ENCODE assay signal across 18 cellular contexts in genomic region chr12:3042826-3043225, GRCh38. TPM values are rescaled to one million over a fixed set of nuclear protein-coding genes. Genes with fewer than 3 reads are reported as not detected.
DNase-seq lines count a peak whose midpoint lies in the region; ATAC-seq and TF ChIP-seq lines count a peak whose summit lies in the region.
"Had no signal": no experiment of that assay in that cellular context is flagged by ENCODE, and none has a peak within 500 bp of the region (broad histone marks: within the 10 kb centered on the region; RNA-seq: fewer than 3 reads in every experiment).

No MANE protein-coding gene starts in this region.

- peak overlapping the region; percentile 29 for H3K27ac Mint-ChIP-seq in glutamatergic neuron (ENCODE audit: unreplicated experiment)
- peak overlapping the region; percentile 44 for H3K27ac Mint-ChIP-seq in stimulated activated naive B cell treated with anti-CD40 and anti-IgM and Interleukin-4, amounts not matched to agents 10 μg/mL and 1 μg/mL and 100 μg/mL, for 72 hours
- no peak overlapping the region for H3K27ac Mint-ChIP-seq in activated naive CD8-positive, alpha-beta T cell treated with anti-CD3 and anti-CD28 coated beads, Interleukin-2, amount 50 U/mL, for 24 hours

- ATAC-seq in right cardiac atrium = no peak
- no peak for ATAC-seq in RWPE2 (ENCODE audit: low read depth)
- peak; percentile 31 to 41 for ATAC-seq in stimulated activated naive B cell treated with anti-CD40 and anti-IgM and Interleukin-4, amounts not matched to agents 10 μg/mL and 1 μg/mL and 100 μg/mL, for 72 hours (replicated peaks)
- ATAC-seq in activated naive CD8-positive, alpha-beta T cell treated with anti-CD3 and anti-CD28 coated beads, Interleukin-2, amount 50 U/mL, for 24 hours = no peak
- no peak for ATAC-seq in GM21367 (IDR thresholded peaks at IDR 0.05; ENCODE audit: unreplicated experiment)

- POLR2A ChIA-PET in RWPE1 (lab: Yijun Ruan, JAX; ENCODE audit: low non-redundant PET) = no interaction called here

- H3K27ac ChIP-seq in left ventricle myocardium inferior (replicated peaks) (peak overlapping the region; percentile 48), right cardiac atrium (ENCODE audit: low read length) (no peak overlapping the region), RWPE2 (ENCODE audit: poor library complexity, severe bottlenecking) (no peak overlapping the region), RWPE1 (no peak overlapping the region)
- H3K27ac ChIP-seq: HL-60, Peyer's patch had no signal

- CTCF ChIA-PET in RWPE1 (lab: Yijun Ruan, JAX) = interaction anchor here (0.6 kb wide), 1 partner anchor 236 kb away, joined by 3 read pairs; no protein-coding TSS in a partner anchor

- H3K36me3 Mint-ChIP-seq in glutamatergic neuron (ENCODE audit: unreplicated experiment) = no peaks in the 10 kb centered on the region
- no peaks in the 10 kb centered on the region for H3K36me3 Mint-ChIP-seq in stimulated activated naive B cell treated with anti-CD40 and anti-IgM and Interleukin-4, amounts not matched to agents 10 μg/mL and 1 μg/mL and 100 μg/mL, for 72 hours
- H3K36me3 Mint-ChIP-seq in activated naive CD8-positive, alpha-beta T cell treated with anti-CD3 and anti-CD28 coated beads, Interleukin-2, amount 50 U/mL, for 24 hours (ENCODE audit: low read depth) = no peaks in the 10 kb centered on the region

- intact Hi-C loops in left ventricle myocardium inferior (cut with micrococcal nuclease) (no loop called here), right cardiac atrium (cut with DNase I) (no loop called here)

- H3K4me1 ChIP-seq in left ventricle myocardium inferior (peaks cover 57% of the 10 kb centered on the region), right cardiac atrium (ENCODE audit: control insufficient read depth, insufficient read depth, low read length) (peaks cover 3% of the 10 kb centered on the region), RWPE2 (ENCODE audit: insufficient read depth, poor library complexity, severe bottlenecking) (no peaks in the 10 kb centered on the region)
- H3K4me1 ChIP-seq: HAP-1, Peyer's patch had no signal

- peaks cover 20% of the 10 kb centered on the region for H3K4me1 Mint-ChIP-seq in glutamatergic neuron (ENCODE audit: low read depth, unreplicated experiment)
- peaks cover 21 to 34% of the 10 kb centered on the region in 2 donors for H3K4me1 Mint-ChIP-seq in stimulated activated naive B cell treated with anti-CD40 and anti-IgM and Interleukin-4, amounts not matched to agents 10 μg/mL and 1 μg/mL and 100 μg/mL, for 72 hours
- H3K4me1 Mint-ChIP-seq in activated naive CD8-positive, alpha-beta T cell treated with anti-CD3 and anti-CD28 coated beads, Interleukin-2, amount 50 U/mL, for 24 hours = peaks cover 2% of the 10 kb centered on the region

- H3K36me3 ChIP-seq in left ventricle myocardium inferior (no peaks in the 10 kb centered on the region), RWPE2 (ENCODE audit: low read depth) (peaks cover 8% of the 10 kb centered on the region)
- H3K36me3 ChIP-seq: Peyer's patch had no signal

- H3K27me3 ChIP-seq in left ventricle myocardium inferior (ENCODE audit: low read depth) (no peaks in the 10 kb centered on the region), right cardiac atrium (ENCODE audit: control insufficient read depth, insufficient read depth) (no peaks in the 10 kb centered on the region), RWPE2 (ENCODE audit: insufficient read depth, poor library complexity, severe bottlenecking) (no peaks in the 10 kb centered on the region)
- H3K27me3 ChIP-seq: Peyer's patch had no signal

- TF ChIP-seq CTCF in left ventricle myocardium inferior (IDR thresholded peaks at IDR 0.05; ENCODE audit: borderline replicate concordance) = no peak
- no peak for TF ChIP-seq CTCF in RWPE2 (IDR thresholded peaks at IDR 0.05; ENCODE audit: poor library complexity, severe bottlenecking)
- TF ChIP-seq CTCF in glutamatergic neuron (IDR thresholded peaks at IDR 0.05; ENCODE audit: partially characterized antibody, unreplicated experiment) = no peak
- no peak for TF ChIP-seq CTCF in RWPE1 (conservative IDR thresholded peaks at IDR 0.05; ENCODE audit: low read depth)

- H3K4me3 ChIP-seq in left ventricle myocardium inferior = no peak overlapping the region
- no peak overlapping the region for H3K4me3 ChIP-seq in right cardiac atrium (ENCODE audit: low read length)
- H3K4me3 ChIP-seq in RWPE2 (ENCODE audit: severe bottlenecking) = no peak overlapping the region
- H3K4me3 ChIP-seq: HAP-1, Peyer's patch had no signal

- H3K4me3 Mint-ChIP-seq in glutamatergic neuron (ENCODE audit: unreplicated experiment) = no peak overlapping the region
- peak overlapping the region; percentile 4 to 30 for H3K4me3 Mint-ChIP-seq in stimulated activated naive B cell treated with anti-CD40 and anti-IgM and Interleukin-4, amounts not matched to agents 10 μg/mL and 1 μg/mL and 100 μg/mL, for 72 hours
- no peak overlapping the region for H3K4me3 Mint-ChIP-seq in activated naive CD8-positive, alpha-beta T cell treated with anti-CD3 and anti-CD28 coated beads, Interleukin-2, amount 50 U/mL, for 24 hours

- WGBS in right cardiac atrium = 81% methylated on average over 4 of the region's 4 CpGs

- no peaks in the 10 kb centered on the region for H3K9me3 ChIP-seq in left ventricle myocardium inferior (replicated peaks)
- no peaks in the 10 kb centered on the region for H3K9me3 ChIP-seq in right cardiac atrium (ENCODE audit: control insufficient read depth, low read length)
- H3K9me3 ChIP-seq in RWPE2 (ENCODE audit: severe bottlenecking) = no peaks in the 10 kb centered on the region
- H3K9me3 ChIP-seq: HAP-1, Peyer's patch, SK-N-SH had no signal

- H3K27me3 Mint-ChIP-seq in glutamatergic neuron (ENCODE audit: unreplicated experiment) = peaks cover 13% of the 10 kb centered on the region
- H3K27me3 Mint-ChIP-seq in stimulated activated naive B cell treated with anti-CD40 and anti-IgM and Interleukin-4, amounts not matched to agents 10 μg/mL and 1 μg/mL and 100 μg/mL, for 72 hours = peaks cover 39 to 49% of the 10 kb centered on the region in 2 donors
- H3K27me3 Mint-ChIP-seq in activated naive CD8-positive, alpha-beta T cell treated with anti-CD3 and anti-CD28 coated beads, Interleukin-2, amount 50 U/mL, for 24 hours = peaks cover 26% of the 10 kb centered on the region

- DNase-seq in left ventricle myocardium inferior (no peak), right cardiac atrium (no peak), RWPE2 (ENCODE audit: low spot score) (peak; percentile 51), glutamatergic neuron (no peak), RWPE1 (ENCODE audit: low spot score) (no peak)
- DNase-seq in stimulated activated naive B cell treated with anti-CD40 and anti-IgM and Interleukin-4, amounts not matched to agents 10 μg/mL and 1 μg/mL and 100 μg/mL, for 72 hours = no peak
- no peak for DNase-seq in activated naive CD8-positive, alpha-beta T cell treated with anti-CD3 and anti-CD28 coated beads, Interleukin-2, amount 50 U/mL, for 24 hours
- DNase-seq: 8988T, C1 segment of cervical spinal cord, NCI-H2029 treated with DMSO at 0.1 percent for 48 hours, NCI-H510A, NCI-H774, SHP77, SK-N-SH had no signal

- H3K9me3 Mint-ChIP-seq in glutamatergic neuron (ENCODE audit: unreplicated experiment) = peaks cover 8% of the 10 kb centered on the region
- H3K9me3 Mint-ChIP-seq in stimulated activated naive B cell treated with anti-CD40 and anti-IgM and Interleukin-4, amounts not matched to agents 10 μg/mL and 1 μg/mL and 100 μg/mL, for 72 hours = no peaks in the 10 kb centered on the region
- H3K9me3 Mint-ChIP-seq in activated naive CD8-positive, alpha-beta T cell treated with anti-CD3 and anti-CD28 coated beads, Interleukin-2, amount 50 U/mL, for 24 hours = no peaks in the 10 kb centered on the region

RNA-seq across cellular contexts. Expression of gene TSPAN9, which starts 34.4 kb away (rescaled TPM):
- total RNA-seq in left ventricle myocardium inferior (305 TPM), right cardiac atrium (100 to 1,000 TPM; 151 to 184 (median 172) TPM), glutamatergic neuron (ENCODE audit: unreplicated experiment) (142 TPM)
- polyA plus RNA-seq in right cardiac atrium = 121 TPM

Comparison
In these comparisons a context has a peak if more than half of its experiments do, and no peak if none do; other contexts are left out.
1. ATAC-seq: peak in stimulated activated naive B cell treated with anti-CD40 and anti-IgM and Interleukin-4, amounts not matched to agents 10 μg/mL and 1 μg/mL and 100 μg/mL, for 72 hours (2 of 2); none in right cardiac atrium (0 of 2), RWPE2 (single experiment), activated naive CD8-positive, alpha-beta T cell treated with anti-CD3 and anti-CD28 coated beads, Interleukin-2, amount 50 U/mL, for 24 hours (single experiment) and GM21367 (single experiment).
2. H3K4me3 Mint-ChIP-seq: peak in stimulated activated naive B cell treated with anti-CD40 and anti-IgM and Interleukin-4, amounts not matched to agents 10 μg/mL and 1 μg/mL and 100 μg/mL, for 72 hours (2 of 2); none in glutamatergic neuron (single experiment) and activated naive CD8-positive, alpha-beta T cell treated with anti-CD3 and anti-CD28 coated beads, Interleukin-2, amount 50 U/mL, for 24 hours (single experiment).